ENCODE assay signal across 19 cellular contexts in genomic region chr5:435156-435790, GRCh38. TPM values are rescaled to one million over a fixed set of nuclear protein-coding genes. Genes with fewer than 3 reads are reported as not detected.
DNase-seq lines count a peak whose midpoint lies in the region; ATAC-seq and TF ChIP-seq lines count a peak whose summit lies in the region.
"Had no signal": no experiment of that assay in that cellular context is flagged by ENCODE, and none has a peak within 500 bp of the region (broad histone marks: within the 10 kb centered on the region; RNA-seq: fewer than 3 reads in every experiment).

No MANE protein-coding gene starts in this region.

- peaks cover 0 to 7% (median 0%) of the 10 kb centered on the region in 5 donors for H3K27me3 Mint-ChIP-seq in naive thymus-derived CD4-positive, alpha-beta T cell

- H3K27me3 ChIP-seq in naive thymus-derived CD4-positive, alpha-beta T cell (ENCODE audit: control insufficient read depth in 2 of 2, insufficient read depth in 2 of 2, low read length in 2 of 2) = no peaks in the 10 kb centered on the region
- H3K27me3 ChIP-seq: BE2C had no signal

- DNase-seq in left ventricle myocardium superior (peak; percentile 31), Right ventricle myocardium inferior (ENCODE audit: missing footprints) (no peak), coronary artery (ENCODE audit: low spot score) (peak; percentile 41), posterior vena cava (ENCODE audit: low spot score) (peak; percentile 67)
- no peak for DNase-seq in naive thymus-derived CD4-positive, alpha-beta T cell
- DNase-seq: BE2C; CD4-positive, alpha-beta memory T cell; DND-41; GDM1; GOT3; KBM-7; NCI-H1436 treated with DMSO at 0.1 percent for 48 hours; NCI-H2227 treated with DMSO at 0.1 percent for 48 hours; NCI-H69; NK-92 treated with Interleukin-12 subunit alpha and Interleukin-12 subunit beta, amount 100 ng/mL, for 24 hours; OCI-M1 had no signal

- ATAC-seq in left ventricle myocardium superior (no peak), Right ventricle myocardium inferior (no peak), HG03039 (IDR thresholded peaks at IDR 0.05; ENCODE audit: unreplicated experiment) (no peak), GM18907 (IDR thresholded peaks at IDR 0.05; ENCODE audit: unreplicated experiment) (no peak)
- no peak for ATAC-seq in naive thymus-derived CD4-positive, alpha-beta T cell

- H3K27ac ChIP-seq in coronary artery = no peak overlapping the region
- no peak overlapping the region for H3K27ac ChIP-seq in naive thymus-derived CD4-positive, alpha-beta T cell (ENCODE audit: low read depth, low read length)
- H3K27ac ChIP-seq: RWPE1 had no signal

- H3K9me3 Mint-ChIP-seq in naive thymus-derived CD4-positive, alpha-beta T cell = no peaks in the 10 kb centered on the region
- H3K9me3 Mint-ChIP-seq: CD4-positive, alpha-beta memory T cell had no signal

- TF ChIP-seq CTCF in coronary artery (IDR thresholded peaks at IDR 0.05) = no peak

- H3K27ac Mint-ChIP-seq in naive thymus-derived CD4-positive, alpha-beta T cell = no peak overlapping the region
- H3K27ac Mint-ChIP-seq: CD4-positive, alpha-beta memory T cell had no signal

- no peaks in the 10 kb centered on the region for H3K36me3 ChIP-seq in naive thymus-derived CD4-positive, alpha-beta T cell (ENCODE audit: control insufficient read depth in 2 of 3, insufficient read depth in 3 of 3, low read length in 3 of 3)
- H3K36me3 ChIP-seq: BE2C had no signal

- H3K4me3 Mint-ChIP-seq in naive thymus-derived CD4-positive, alpha-beta T cell = no peak overlapping the region
- H3K4me3 Mint-ChIP-seq: CD4-positive, alpha-beta memory T cell had no signal

- no peaks in the 10 kb centered on the region for H3K9me3 ChIP-seq in naive thymus-derived CD4-positive, alpha-beta T cell (ENCODE audit: control insufficient read depth in 2 of 3, low read length in 3 of 3)
- H3K9me3 ChIP-seq: BE2C had no signal

- no peak overlapping the region for H3K4me3 ChIP-seq in coronary artery
- no peak overlapping the region for H3K4me3 ChIP-seq in naive thymus-derived CD4-positive, alpha-beta T cell (ENCODE audit: low read length)

- peaks cover 0 to 2% (median 0%) of the 10 kb centered on the region in 7 donors for H3K4me1 Mint-ChIP-seq in naive thymus-derived CD4-positive, alpha-beta T cell
- H3K4me1 Mint-ChIP-seq: CD4-positive, alpha-beta memory T cell had no signal

- intact Hi-C loops in left ventricle myocardium superior (cut with micrococcal nuclease) = no loop called here
- intact Hi-C loops in Right ventricle myocardium inferior (cut with DNase I) = loop anchor here (10.0 kb wide), 1 partner anchor 120 kb away; no protein-coding TSS in a partner anchor
- intact Hi-C loops in posterior vena cava (cut with DNase I) = loop anchor here in 1 of 2 donors (5.0 kb wide), 1 partner anchor 113 kb away; the partner anchor contains the start of gene AHRR
- intact Hi-C loops in naive thymus-derived CD4-positive, alpha-beta T cell (cut with micrococcal nuclease) = no loop called here

- H3K4me1 ChIP-seq in naive thymus-derived CD4-positive, alpha-beta T cell (ENCODE audit: control insufficient read depth in 2 of 2, insufficient read depth in 2 of 2, low read length in 2 of 2) = no peaks in the 10 kb centered on the region
- H3K4me1 ChIP-seq: BE2C had no signal

- H3K36me3 Mint-ChIP-seq in naive thymus-derived CD4-positive, alpha-beta T cell = no peaks in the 10 kb centered on the region
- H3K36me3 Mint-ChIP-seq: CD4-positive, alpha-beta memory T cell had no signal

- POLR2A ChIA-PET in naive thymus-derived CD4-positive, alpha-beta T cell (lab: Charles Lee) = no interaction called here

- CTCF ChIA-PET in naive thymus-derived CD4-positive, alpha-beta T cell (lab: Charles Lee) = no interaction called here

RNA-seq across cellular contexts. Expression of gene EXOC3, which starts 7.7 kb away (rescaled TPM):
- total RNA-seq in left ventricle myocardium superior (49.1 TPM), Right ventricle myocardium inferior (47.3 TPM), posterior vena cava (10 to 100 TPM; 52.6 to 54.2 TPM)
- 100 to 1,000 TPM in 1 of 5 experiments, 10 to 100 TPM in 4; 79.1 to 105 (median 89.8) TPM for total RNA-seq in naive thymus-derived CD4-positive, alpha-beta T cell
- polyA plus RNA-seq in naive thymus-derived CD4-positive, alpha-beta T cell = 10 to 100 TPM; 44.3 to 47.5 TPM

Comparison
In these comparisons a context has a peak if more than half of its experiments do, and no peak if none do; other contexts are left out.
1. DNase-seq: peak in left ventricle myocardium superior (single experiment), coronary artery (single experiment) and posterior vena cava (single experiment); none in Right ventricle myocardium inferior (single experiment) and naive thymus-derived CD4-positive, alpha-beta T cell (0 of 9).